Comparison of ENCODE assay signal across 6 cellular contexts in genomic region chr16:23510915-23511270, GRCh38. TPM values are rescaled to one million over a fixed set of nuclear protein-coding genes. Genes with fewer than 3 reads are reported as not detected.
DNase-seq lines count a peak whose midpoint lies in the region; ATAC-seq, FAIRE-seq and TF ChIP-seq lines count a peak whose summit lies in the region.
"Not testable (repeated sequence)": the region's sequence is repeated elsewhere in the genome, so short reads cannot be mapped to it uniquely, and the experiment has no call there.

No MANE protein-coding gene starts in this region.

- not testable (repeated sequence) for H3K9me3 Mint-ChIP-seq in IgD-negative memory B cell; activated CD8-positive, alpha-beta memory T cell treated with anti-CD3 and anti-CD28 coated beads, Interleukin-2, amount 10 ng/mL, durations not matched to agents 7 days and 5 days (ENCODE audit: low read depth)

- H2AFZ ChIP-seq in HepG2 (ENCODE audit: low read length) = not testable (repeated sequence)

- BruUV-seq in HepG2 (replicated peaks; lab: Mats Ljungman, UMichigan) = not testable (repeated sequence)

- not testable (repeated sequence) for TF ChIP-seq POLR2A in HepG2 (IDR thresholded peaks at IDR 0.05; ENCODE audit: insufficient read depth in 1 of 2, low read depth in 2 of 2, low read length in 2 of 2)

- TF ChIP-seq RAD21 in HepG2 (CRISPR knock-in tag; IDR thresholded peaks at IDR 0.05) = not testable (repeated sequence)

- POLR2A ChIA-PET in AG04450 (lab: Yijun Ruan, JAX) = interaction anchor here (0.6 kb wide), 1 partner anchor 48 kb away, joined by 3 read pairs; no protein-coding TSS in a partner anchor
- POLR2A ChIA-PET in HepG2 (lab: Yijun Ruan, JAX) = interaction anchor here (2.8 kb wide), 1 partner anchor 29 kb away, joined by 24 read pairs; no protein-coding TSS in a partner anchor

- H3K4me1 Mint-ChIP-seq in IgD-negative memory B cell = peaks cover 23 to 30% (median 27%) of the 10 kb centered on the region in 3 donors
- H3K4me1 Mint-ChIP-seq in activated CD8-positive, alpha-beta memory T cell treated with anti-CD3 and anti-CD28 coated beads, Interleukin-2, amount 10 ng/mL, durations not matched to agents 7 days and 5 days = peaks cover 66% of the 10 kb centered on the region

- DNase-seq in AG04450 (ENCODE audit: low read depth, low spot score); activated CD8-positive, alpha-beta memory T cell treated with anti-CD3 and anti-CD28 coated beads, Interleukin-2, amount 10 ng/mL, durations not matched to agents 7 days and 5 days; effector memory CD4-positive, alpha-beta T cell; HepG2 (ENCODE audit: low spot score); retinal pigment epithelial cell (ENCODE audit: low read depth): not testable (repeated sequence)

- not testable (repeated sequence) for H3K36me3 Mint-ChIP-seq in IgD-negative memory B cell
- peaks cover 36% of the 10 kb centered on the region for H3K36me3 Mint-ChIP-seq in activated CD8-positive, alpha-beta memory T cell treated with anti-CD3 and anti-CD28 coated beads, Interleukin-2, amount 10 ng/mL, durations not matched to agents 7 days and 5 days

- TF ChIP-seq CTCF in AG04450 (IDR thresholded peaks at IDR 0.05; ENCODE audit: low read depth, low read length); HepG2 (CRISPR knock-in tag; IDR thresholded peaks at IDR 0.05); retinal pigment epithelial cell (conservative IDR thresholded peaks at IDR 0.05; ENCODE audit: low read depth, low read length): not testable (repeated sequence)

- H3K27ac ChIP-seq in AG04450 (ENCODE audit: low read depth, low read length); effector memory CD4-positive, alpha-beta T cell (ENCODE audit: insufficient read depth, low read length, poor library complexity, severe bottlenecking): not testable (repeated sequence)
- peak overlapping the region; percentile 74 for H3K27ac ChIP-seq in HepG2 (ENCODE audit: extremely low read length, insufficient read depth, low read length)

- peak overlapping the region; percentile 96 for H3K9ac ChIP-seq in HepG2 (ENCODE audit: insufficient read depth, low read depth, low read length)

- H3K4me1 ChIP-seq in effector memory CD4-positive, alpha-beta T cell (ENCODE audit: control insufficient read depth, insufficient read depth, low read length, poor library complexity, severe bottlenecking) = peaks cover 41% of the 10 kb centered on the region
- H3K4me1 ChIP-seq in HepG2 (ENCODE audit: insufficient read depth, low read length) = peaks cover 70% of the 10 kb centered on the region

- CTCF ChIA-PET in AG04450 (lab: Charles Lee); activated CD8-positive, alpha-beta memory T cell treated with anti-CD3 and anti-CD28 coated beads, Interleukin-2, amount 10 ng/mL, durations not matched to agents 7 days and 5 days (lab: Charles Lee); HepG2 (lab: Yijun Ruan, JAX; ENCODE audit: low intra/inter-chr PET ratio, low total read pairs): not testable (repeated sequence)

- peak overlapping the region; percentile 81 to 98 (median 88) for H3K27ac Mint-ChIP-seq in IgD-negative memory B cell
- H3K27ac Mint-ChIP-seq in activated CD8-positive, alpha-beta memory T cell treated with anti-CD3 and anti-CD28 coated beads, Interleukin-2, amount 10 ng/mL, durations not matched to agents 7 days and 5 days = peak overlapping the region; percentile 77

- H4K20me1 ChIP-seq in HepG2 (ENCODE audit: insufficient read depth, low read length) = peaks cover 31% of the 10 kb centered on the region

- peak overlapping the region; percentile 84 to 95 (median 88) for H3K4me3 Mint-ChIP-seq in IgD-negative memory B cell
- H3K4me3 Mint-ChIP-seq in activated CD8-positive, alpha-beta memory T cell treated with anti-CD3 and anti-CD28 coated beads, Interleukin-2, amount 10 ng/mL, durations not matched to agents 7 days and 5 days = peak overlapping the region; percentile 80

- intact Hi-C loops in HepG2 (cut with micrococcal nuclease; ENCODE audit: unreplicated experiment) = loop anchor here (1.0 kb wide), 1 partner anchor 46 kb away; the partner anchor contains the start of genes EARS2 and UBFD1

- TF ChIP-seq EP300 in HepG2 (IDR thresholded peaks at IDR 0.05; ENCODE audit: low read depth in 2 of 2, low read length in 2 of 2); HepG2 (CRISPR knock-in tag; IDR thresholded peaks at IDR 0.05; ENCODE audit: borderline replicate concordance): not testable (repeated sequence)

- in situ Hi-C loops in HepG2 (cut with HindIII; ENCODE audit: extremely low pct_ligation_motif_present, low pct_unique_long_range_greater_than_20kb) = not testable (repeated sequence)

- H3K27me3 Mint-ChIP-seq in IgD-negative memory B cell; activated CD8-positive, alpha-beta memory T cell treated with anti-CD3 and anti-CD28 coated beads, Interleukin-2, amount 10 ng/mL, durations not matched to agents 7 days and 5 days: not testable (repeated sequence)

- peaks cover 42% of the 10 kb centered on the region for H3K79me2 ChIP-seq in HepG2 (ENCODE audit: insufficient read depth, low read length)

- not testable (repeated sequence) for H3K36me3 ChIP-seq in effector memory CD4-positive, alpha-beta T cell (ENCODE audit: control insufficient read depth, insufficient read depth, low read length)
- 0 out of 5 replicates have a peak, but pooled peaks cover 0 to 15% of the 10 kb centered on the region in 2 experiments for H3K36me3 ChIP-seq in HepG2 (replicated peaks in 1 of 2; ENCODE audit: control insufficient read depth in 1 of 2, insufficient read depth in 2 of 2, low read length in 2 of 2)

- peak overlapping the region; percentile 80 for H3K4me3 ChIP-seq in AG04450 (ENCODE audit: low read depth, low read length)
- H3K4me3 ChIP-seq in effector memory CD4-positive, alpha-beta T cell (ENCODE audit: insufficient read depth, low read depth, low read length, poor library complexity, severe bottlenecking) = peak overlapping the region; percentile 65
- H3K4me3 ChIP-seq in HepG2 (replicated peaks in 1 of 3; ENCODE audit: insufficient read depth in 1 of 3, low read depth in 2 of 3, low read length in 3 of 3) = peak overlapping the region in 2 of 3 experiments; percentile 75 to 91; a peak in 5 of 6 replicates
- H3K4me3 ChIP-seq in retinal pigment epithelial cell (ENCODE audit: low read length) = peak overlapping the region; percentile 99

- H3K27me3 ChIP-seq in AG04450 (ENCODE audit: control insufficient read depth, insufficient read depth, low read length); effector memory CD4-positive, alpha-beta T cell (replicated peaks; ENCODE audit: control insufficient read depth, insufficient read depth, low read length, poor library complexity, severe bottlenecking); HepG2 (ENCODE audit: control insufficient read depth in 1 of 2, insufficient read depth in 2 of 2, low read length in 2 of 2): not testable (repeated sequence)

- peak; percentile 70 for FAIRE-seq in HepG2 (lab: Jason Lieb, UNC)

- not testable (repeated sequence) for H3K9me3 ChIP-seq in AG04450 (ENCODE audit: control insufficient read depth, insufficient read depth, low read length); effector memory CD4-positive, alpha-beta T cell (ENCODE audit: control insufficient read depth, low read length); HepG2 (ENCODE audit: low read length)

- ATAC-seq in activated CD8-positive, alpha-beta memory T cell treated with anti-CD3 and anti-CD28 coated beads, Interleukin-2, amount 10 ng/mL, durations not matched to agents 7 days and 5 days; HepG2: not testable (repeated sequence)

- H3K4me2 ChIP-seq in HepG2 (ENCODE audit: low read depth, low read length) = peak overlapping the region; percentile 98

- WGBS in HepG2 (ENCODE audit: low lambda C conversion rate) = 90% methylated on average over 10 of the region's 10 CpGs

RNA-seq across cellular contexts. Expression of gene GGA2, which starts 0.6 kb away (rescaled TPM):
- 32.3 and 42.5 TPM in 2 replicates for polyA plus RNA-seq in AG04450 (2011; rRNA removed)
- polyA minus RNA-seq in AG04450 (2011; rRNA and poly(A)+ RNA removed) = 33.8 and 39.1 TPM in 2 replicates
- 219 TPM for polyA plus RNA-seq in IgD-negative memory B cell
- 100 to 1,000 TPM; 112 to 115 TPM for total RNA-seq in activated CD8-positive, alpha-beta memory T cell treated with anti-CD3 and anti-CD28 coated beads, Interleukin-2, amount 10 ng/mL, durations not matched to agents 7 days and 5 days
- total RNA-seq in HepG2 (2016; rRNA removed; fragmentation: Illumina TruSeq; extraction: Trizol) = 69.8 and 93.1 TPM in 2 replicates
- total RNA-seq in HepG2 (2016; cell fraction: cytosol; rRNA removed; fragmentation: Illumina TruSeq; extraction: Trizol; ENCODE audit: low read depth) = 52.6 and 57.4 TPM in 2 replicates
- total RNA-seq in HepG2 (2016; cell fraction: insoluble cytoplasmic fraction; rRNA removed; fragmentation: Illumina TruSeq; extraction: Trizol) = 76.8 and 80.6 TPM in 2 replicates
- total RNA-seq in HepG2 (2016; cell fraction: membrane; rRNA removed; fragmentation: Illumina TruSeq; extraction: Trizol) = 41.5 and 45.8 TPM in 2 replicates
- 84.5 and 97.4 TPM in 2 replicates for total RNA-seq in HepG2 (2016; cell fraction: nucleus; rRNA removed; fragmentation: Illumina TruSeq; extraction: Trizol)
- polyA plus RNA-seq in HepG2 (2011; rRNA removed) = 51.5 and 52.3 TPM in 2 replicates
- polyA plus RNA-seq in HepG2 (2011; cell fraction: cytosol; rRNA removed) = 25.4 and 28.7 TPM in 2 replicates
- 184 and 204 TPM in 2 replicates for polyA plus RNA-seq in HepG2 (2011; cell fraction: nucleus; rRNA removed)
- 70.4 and 97.1 TPM in 2 replicates for polyA plus RNA-seq in HepG2 (2012)
- 4.7 and 5.8 TPM in 2 replicates for polyA plus RNA-seq in HepG2 (2016; cell fraction: cytosol; fragmentation: Illumina TruSeq; extraction: Trizol; ENCODE audit: low read depth)
- 87.5 and 99.8 TPM in 2 replicates for polyA plus RNA-seq in HepG2 (2016; cell fraction: insoluble cytoplasmic fraction; fragmentation: Illumina TruSeq; extraction: Trizol; ENCODE audit: low read depth)
- polyA plus RNA-seq in HepG2 (2016; cell fraction: membrane; fragmentation: Illumina TruSeq; extraction: Trizol; ENCODE audit: low read depth) = 11.1 and 11.7 TPM in 2 replicates
- polyA plus RNA-seq in HepG2 (2016; cell fraction: nucleus; fragmentation: Illumina TruSeq; extraction: Trizol; ENCODE audit: insufficient read depth, low read depth) = 238 and 249 TPM in 2 replicates
- 58.5 and 111 TPM in 2 replicates for polyA minus RNA-seq in HepG2 (2011; rRNA and poly(A)+ RNA removed; ENCODE audit: low replicate concordance)
- 31.9 and 47.6 TPM in 2 replicates for polyA minus RNA-seq in HepG2 (2011; cell fraction: cytosol; rRNA and poly(A)+ RNA removed)
- 134 and 143 TPM in 2 replicates for polyA minus RNA-seq in HepG2 (2011; cell fraction: nucleus; rRNA and poly(A)+ RNA removed)

RNA-seq across cellular contexts. Expression of gene EARS2, which starts 46.3 kb away (rescaled TPM):
- polyA plus RNA-seq in AG04450 (2011; rRNA removed) = 36.0 and 42.7 TPM in 2 replicates
- polyA minus RNA-seq in AG04450 (2011; rRNA and poly(A)+ RNA removed) = 44.3 and 51.2 TPM in 2 replicates
- 14.4 TPM for polyA plus RNA-seq in IgD-negative memory B cell
- total RNA-seq in activated CD8-positive, alpha-beta memory T cell treated with anti-CD3 and anti-CD28 coated beads, Interleukin-2, amount 10 ng/mL, durations not matched to agents 7 days and 5 days = 10 to 100 TPM; 14.3 to 15.9 TPM
- 80.4 and 84.2 TPM in 2 replicates for total RNA-seq in HepG2 (2016; rRNA removed; fragmentation: Illumina TruSeq; extraction: Trizol)
- total RNA-seq in HepG2 (2016; cell fraction: cytosol; rRNA removed; fragmentation: Illumina TruSeq; extraction: Trizol; ENCODE audit: low read depth) = 18.1 and 20.7 TPM in 2 replicates
- 79.1 and 84.4 TPM in 2 replicates for total RNA-seq in HepG2 (2016; cell fraction: insoluble cytoplasmic fraction; rRNA removed; fragmentation: Illumina TruSeq; extraction: Trizol)
- total RNA-seq in HepG2 (2016; cell fraction: membrane; rRNA removed; fragmentation: Illumina TruSeq; extraction: Trizol) = 44.8 and 49.7 TPM in 2 replicates
- total RNA-seq in HepG2 (2016; cell fraction: nucleus; rRNA removed; fragmentation: Illumina TruSeq; extraction: Trizol) = 64.8 and 79.0 TPM in 2 replicates
- 49.4 and 54.7 TPM in 2 replicates for polyA plus RNA-seq in HepG2 (2011; rRNA removed)
- polyA plus RNA-seq in HepG2 (2011; cell fraction: cytosol; rRNA removed) = 41.5 and 46.7 TPM in 2 replicates
- 131 and 162 TPM in 2 replicates for polyA plus RNA-seq in HepG2 (2011; cell fraction: nucleus; rRNA removed)
- polyA plus RNA-seq in HepG2 (2012) = 27.0 and 35.2 TPM in 2 replicates
- 8.2 and 10.2 TPM in 2 replicates for polyA plus RNA-seq in HepG2 (2016; cell fraction: cytosol; fragmentation: Illumina TruSeq; extraction: Trizol; ENCODE audit: low read depth)
- polyA plus RNA-seq in HepG2 (2016; cell fraction: insoluble cytoplasmic fraction; fragmentation: Illumina TruSeq; extraction: Trizol; ENCODE audit: low read depth) = 69.7 and 75.5 TPM in 2 replicates
- 20.9 and 22.2 TPM in 2 replicates for polyA plus RNA-seq in HepG2 (2016; cell fraction: membrane; fragmentation: Illumina TruSeq; extraction: Trizol; ENCODE audit: low read depth)
- polyA plus RNA-seq in HepG2 (2016; cell fraction: nucleus; fragmentation: Illumina TruSeq; extraction: Trizol; ENCODE audit: insufficient read depth, low read depth) = 59.4 and 64.9 TPM in 2 replicates
- polyA minus RNA-seq in HepG2 (2011; rRNA and poly(A)+ RNA removed; ENCODE audit: low replicate concordance) = 142 and 329 TPM in 2 replicates
- 36.3 and 43.7 TPM in 2 replicates for polyA minus RNA-seq in HepG2 (2011; cell fraction: cytosol; rRNA and poly(A)+ RNA removed)
- polyA minus RNA-seq in HepG2 (2011; cell fraction: nucleus; rRNA and poly(A)+ RNA removed) = 112 and 117 TPM in 2 replicates

RNA-seq across cellular contexts. Expression of gene UBFD1, which starts 46.6 kb away (rescaled TPM):
- 92.4 and 101 TPM in 2 replicates for polyA plus RNA-seq in AG04450 (2011; rRNA removed)
- polyA minus RNA-seq in AG04450 (2011; rRNA and poly(A)+ RNA removed) = 57.0 and 65.5 TPM in 2 replicates
- 12.4 TPM for polyA plus RNA-seq in IgD-negative memory B cell
- 10 to 100 TPM; 46.1 to 64.7 TPM for total RNA-seq in activated CD8-positive, alpha-beta memory T cell treated with anti-CD3 and anti-CD28 coated beads, Interleukin-2, amount 10 ng/mL, durations not matched to agents 7 days and 5 days
- total RNA-seq in HepG2 (2016; rRNA removed; fragmentation: Illumina TruSeq; extraction: Trizol) = 111 and 142 TPM in 2 replicates
- 27.2 and 33.8 TPM in 2 replicates for total RNA-seq in HepG2 (2016; cell fraction: cytosol; rRNA removed; fragmentation: Illumina TruSeq; extraction: Trizol; ENCODE audit: low read depth)
- 112 and 143 TPM in 2 replicates for total RNA-seq in HepG2 (2016; cell fraction: insoluble cytoplasmic fraction; rRNA removed; fragmentation: Illumina TruSeq; extraction: Trizol)
- total RNA-seq in HepG2 (2016; cell fraction: membrane; rRNA removed; fragmentation: Illumina TruSeq; extraction: Trizol) = 46.0 and 47.2 TPM in 2 replicates
- 80.6 and 99.3 TPM in 2 replicates for total RNA-seq in HepG2 (2016; cell fraction: nucleus; rRNA removed; fragmentation: Illumina TruSeq; extraction: Trizol)
- 97.6 and 100 TPM in 2 replicates for polyA plus RNA-seq in HepG2 (2011; rRNA removed)
- polyA plus RNA-seq in HepG2 (2011; cell fraction: cytosol; rRNA removed) = 98.1 and 112 TPM in 2 replicates
- polyA plus RNA-seq in HepG2 (2011; cell fraction: nucleus; rRNA removed) = 129 and 137 TPM in 2 replicates
- 83.8 and 88.4 TPM in 2 replicates for polyA plus RNA-seq in HepG2 (2012)
- 31.2 and 32.8 TPM in 2 replicates for polyA plus RNA-seq in HepG2 (2016; cell fraction: cytosol; fragmentation: Illumina TruSeq; extraction: Trizol; ENCODE audit: low read depth)
- polyA plus RNA-seq in HepG2 (2016; cell fraction: insoluble cytoplasmic fraction; fragmentation: Illumina TruSeq; extraction: Trizol; ENCODE audit: low read depth) = 119 and 123 TPM in 2 replicates
- polyA plus RNA-seq in HepG2 (2016; cell fraction: membrane; fragmentation: Illumina TruSeq; extraction: Trizol; ENCODE audit: low read depth) = 30.0 and 32.3 TPM in 2 replicates
- polyA plus RNA-seq in HepG2 (2016; cell fraction: nucleus; fragmentation: Illumina TruSeq; extraction: Trizol; ENCODE audit: insufficient read depth, low read depth) = 89.9 and 95.2 TPM in 2 replicates
- 49.6 and 117 TPM in 2 replicates for polyA minus RNA-seq in HepG2 (2011; rRNA and poly(A)+ RNA removed; ENCODE audit: low replicate concordance)
- polyA minus RNA-seq in HepG2 (2011; cell fraction: cytosol; rRNA and poly(A)+ RNA removed) = 61.7 and 68.8 TPM in 2 replicates
- polyA minus RNA-seq in HepG2 (2011; cell fraction: nucleus; rRNA and poly(A)+ RNA removed) = 155 and 167 TPM in 2 replicates

RNA-seq across cellular contexts. Expression of gene COG7, which starts 57.9 kb away (rescaled TPM):
- polyA plus RNA-seq in AG04450 (2011; rRNA removed) (19.6 and 24.5 TPM in 2 replicates), IgD-negative memory B cell (7.1 TPM), HepG2 (2011; rRNA removed) (51.0 and 54.5 TPM in 2 replicates)
- polyA minus RNA-seq in AG04450 (2011; rRNA and poly(A)+ RNA removed) = 24.4 and 28.9 TPM in 2 replicates
- total RNA-seq in activated CD8-positive, alpha-beta memory T cell treated with anti-CD3 and anti-CD28 coated beads, Interleukin-2, amount 10 ng/mL, durations not matched to agents 7 days and 5 days = 10 to 100 TPM; 17.5 to 25.1 TPM
- total RNA-seq in HepG2 (2016; rRNA removed; fragmentation: Illumina TruSeq; extraction: Trizol) = 12.6 and 15.4 TPM in 2 replicates
- total RNA-seq in HepG2 (2016; cell fraction: cytosol; rRNA removed; fragmentation: Illumina TruSeq; extraction: Trizol; ENCODE audit: low read depth) = 9.2 and 9.5 TPM in 2 replicates
- 14.1 and 14.7 TPM in 2 replicates for total RNA-seq in HepG2 (2016; cell fraction: insoluble cytoplasmic fraction; rRNA removed; fragmentation: Illumina TruSeq; extraction: Trizol)
- total RNA-seq in HepG2 (2016; cell fraction: membrane; rRNA removed; fragmentation: Illumina TruSeq; extraction: Trizol) = 8.1 and 9.4 TPM in 2 replicates
- total RNA-seq in HepG2 (2016; cell fraction: nucleus; rRNA removed; fragmentation: Illumina TruSeq; extraction: Trizol) = 16.3 and 18.0 TPM in 2 replicates
- 32.5 and 55.6 TPM in 2 replicates for polyA plus RNA-seq in HepG2 (2011; cell fraction: cytosol; rRNA removed)
- 105 and 118 TPM in 2 replicates for polyA plus RNA-seq in HepG2 (2011; cell fraction: nucleus; rRNA removed)
- polyA plus RNA-seq in HepG2 (2012) = 18.4 and 20.0 TPM in 2 replicates
- 1.5 and 2.3 TPM in 2 replicates for polyA plus RNA-seq in HepG2 (2016; cell fraction: cytosol; fragmentation: Illumina TruSeq; extraction: Trizol; ENCODE audit: low read depth)
- polyA plus RNA-seq in HepG2 (2016; cell fraction: insoluble cytoplasmic fraction; fragmentation: Illumina TruSeq; extraction: Trizol; ENCODE audit: low read depth) = 22.3 and 23.7 TPM in 2 replicates
- polyA plus RNA-seq in HepG2 (2016; cell fraction: membrane; fragmentation: Illumina TruSeq; extraction: Trizol; ENCODE audit: low read depth) = 3.7 and 4.9 TPM in 2 replicates
- 47.6 and 49.5 TPM in 2 replicates for polyA plus RNA-seq in HepG2 (2016; cell fraction: nucleus; fragmentation: Illumina TruSeq; extraction: Trizol; ENCODE audit: insufficient read depth, low read depth)
- 44.8 and 70.9 TPM in 2 replicates for polyA minus RNA-seq in HepG2 (2011; rRNA and poly(A)+ RNA removed; ENCODE audit: low replicate concordance)
- 14.6 and 17.4 TPM in 2 replicates for polyA minus RNA-seq in HepG2 (2011; cell fraction: cytosol; rRNA and poly(A)+ RNA removed)
- 42.8 and 50.6 TPM in 2 replicates for polyA minus RNA-seq in HepG2 (2011; cell fraction: nucleus; rRNA and poly(A)+ RNA removed)
